In genomic region chr20:34332262-34332920, GRCh38 we compare ENCODE assay signal across 18 cellular contexts.
"Had no signal": no experiment of that assay in that cellular context is flagged by ENCODE, and none has a peak within 500 bp of the region (broad histone marks: within the 10 kb centered on the region; RNA-seq: fewer than 3 reads in every experiment).

No MANE protein-coding gene starts in this region.

- H3K9me3 ChIP-seq: adrenal gland, suprapubic skin, upper lobe of left lung had no signal

- H3K4me3 ChIP-seq: adrenal gland, lung, suprapubic skin, upper lobe of left lung had no signal

- H3K27me3 ChIP-seq: adrenal gland, suprapubic skin, upper lobe of left lung had no signal

- DNase-seq: activated CD4-positive, alpha-beta T cell treated with anti-CD3 and anti-CD28 coated beads for 1 hour; activated CD4-positive, alpha-beta T cell treated with anti-CD3 and anti-CD28 coated beads, Interleukin-2, amount 50 U/mL, for 48 hours; activated gamma-delta T cell treated with Interleukin-2 at 50 U/mL for 16 hours; adrenal gland; foreskin melanocyte; glutamatergic neuron; hippocampal formation; midbrain; stimulated activated CD4-positive, alpha-beta T cell treated with anti-CD3 and anti-CD28 coated beads, Interleukin-2, amount 100 ng/mL, for 24 hours; stimulated activated naive CD8-positive, alpha-beta T cell treated with anti-CD3 and anti-CD28 coated beads, Interleukin-15, Interleukin-2, amounts not matched to agents 100 U/mL and 50 U/mL, for 24 hours; SW 1271; T-helper 2 cell had no signal

- H3K27ac ChIP-seq: adrenal gland, suprapubic skin, upper lobe of left lung, VCaP had no signal

- H3K4me3 Mint-ChIP-seq: nephron had no signal

- H3K36me3 Mint-ChIP-seq: activated naive CD4-positive, alpha-beta T cell treated with anti-CD3 and anti-CD28 coated beads, Interleukin-2, amount 50 U/mL, for 72 hours had no signal

- H3K36me3 ChIP-seq: adrenal gland, suprapubic skin, upper lobe of left lung had no signal

- H3K4me1 ChIP-seq: upper lobe of left lung had no signal

- H3K9me3 Mint-ChIP-seq: activated naive CD4-positive, alpha-beta T cell treated with anti-CD3 and anti-CD28 coated beads, Interleukin-2, amount 50 U/mL, for 72 hours; nephron had no signal

- H3K27ac Mint-ChIP-seq: activated naive CD4-positive, alpha-beta T cell treated with anti-CD3 and anti-CD28 coated beads, Interleukin-2, amount 50 U/mL, for 72 hours had no signal
